In genomic region chr9:111743275-111743674, GRCh38 we compare ENCODE assay signal across 14 cellular contexts. TPM values are rescaled to one million over a fixed set of nuclear protein-coding genes. Genes with fewer than 3 reads are reported as not detected.
DNase-seq lines count a peak whose midpoint lies in the region; ATAC-seq and TF ChIP-seq lines count a peak whose summit lies in the region.
"Had no signal": no experiment of that assay in that cellular context is flagged by ENCODE, and none has a peak within 500 bp of the region (broad histone marks: within the 10 kb centered on the region; RNA-seq: fewer than 3 reads in every experiment).

No MANE protein-coding gene starts in this region.

- H3K36me3 Mint-ChIP-seq in activated CD4-positive, alpha-beta T cell treated with anti-CD3 and anti-CD28 coated beads, Interleukin-2, amount 10 ng/mL, durations not matched to agents 24 days and 14 days (ENCODE audit: low read depth) = no peaks in the 10 kb centered on the region
- H3K36me3 Mint-ChIP-seq: brain, immature natural killer cell had no signal

- H3K27ac ChIP-seq in fibroblast of lung (ENCODE audit: insufficient read depth, low read length) = no peak overlapping the region
- H3K27ac ChIP-seq: BLaER1 had no signal

- no peak overlapping the region for H3K27ac Mint-ChIP-seq in activated CD4-positive, alpha-beta T cell treated with anti-CD3 and anti-CD28 coated beads, Interleukin-2, amount 10 ng/mL, durations not matched to agents 24 days and 14 days
- H3K27ac Mint-ChIP-seq: immature natural killer cell had no signal

- TF ChIP-seq CTCF in fibroblast of lung (conservative IDR thresholded peaks at IDR 0.05 in 1 of 2, IDR thresholded peaks at IDR 0.05 in 1 of 2; ENCODE audit: low read depth in 1 of 2, low read length in 2 of 2) = no peak

- peaks cover 3% of the 10 kb centered on the region for H3K4me1 ChIP-seq in fibroblast of lung (ENCODE audit: control insufficient read depth, extremely low read depth, insufficient read depth, low read length)
- H3K4me1 ChIP-seq: BLaER1 had no signal

- H3K9me3 Mint-ChIP-seq in activated CD4-positive, alpha-beta T cell treated with anti-CD3 and anti-CD28 coated beads, Interleukin-2, amount 10 ng/mL, durations not matched to agents 24 days and 14 days = peaks cover 4% of the 10 kb centered on the region
- H3K9me3 Mint-ChIP-seq: immature natural killer cell had no signal

- no peak for ATAC-seq in HG03097 (IDR thresholded peaks at IDR 0.05; ENCODE audit: low FRiP score, unreplicated experiment)
- no peak for ATAC-seq in HG03439 (IDR thresholded peaks at IDR 0.05; ENCODE audit: unreplicated experiment)

- H3K9me3 ChIP-seq in fibroblast of lung (ENCODE audit: control insufficient read depth, insufficient read depth, low read depth, low read length) = no peaks in the 10 kb centered on the region
- H3K9me3 ChIP-seq: BLaER1 had no signal

- H3K27me3 Mint-ChIP-seq in activated CD4-positive, alpha-beta T cell treated with anti-CD3 and anti-CD28 coated beads, Interleukin-2, amount 10 ng/mL, durations not matched to agents 24 days and 14 days = no peaks in the 10 kb centered on the region
- H3K27me3 Mint-ChIP-seq: brain had no signal

- H4K20me1 ChIP-seq in fibroblast of lung (ENCODE audit: control insufficient read depth, extremely low read depth, insufficient read depth, low read length) = no peaks in the 10 kb centered on the region
- H4K20me1 ChIP-seq: BLaER1 had no signal

- peak overlapping the region; percentile 8 for H3K4me2 ChIP-seq in fibroblast of lung (ENCODE audit: extremely low read depth, insufficient read depth, low read length)
- H3K4me2 ChIP-seq: BLaER1 had no signal

- intact Hi-C loops in activated CD4-positive, alpha-beta T cell treated with anti-CD3 and anti-CD28 coated beads, Interleukin-2, amount 10 ng/mL, durations not matched to agents 24 days and 14 days (cut with micrococcal nuclease) = no loop called here

- H3K79me2 ChIP-seq in fibroblast of lung (ENCODE audit: control insufficient read depth, insufficient read depth, low read length) = no peaks in the 10 kb centered on the region

- in situ Hi-C loops in SK-MEL-5 (cut with HindIII; ENCODE audit: low pct_unique_long_range_greater_than_20kb, low sequenced_read_pairs) = no loop called here

- DNase-seq in activated CD4-positive, alpha-beta T cell treated with anti-CD3 and anti-CD28 coated beads, Interleukin-2, amount 50 U/mL, for 48 hours = peak; percentile 12 to 38
- DNase-seq in activated CD4-positive, alpha-beta T cell treated with anti-CD3 and anti-CD28 coated beads, Interleukin-2, amount 10 ng/mL, durations not matched to agents 24 days and 14 days = no peak
- DNase-seq in SK-MEL-5 (ENCODE audit: low read depth, low spot score) (peak; percentile 31), fibroblast of lung (ENCODE audit: low read depth in 2 of 2) (peak; percentile 80 to 81), globus pallidus (ENCODE audit: low spot score) (no peak)
- peak in 2 of 3 experiments; percentile 12 to 26 for DNase-seq in stimulated activated CD4-positive, alpha-beta T cell treated with anti-CD3 and anti-CD28 coated beads, TNF-alpha, amount 100 ng/mL, for 24 hours (ENCODE audit: low read depth in 3 of 3)
- DNase-seq: H7, immature natural killer cell, NCI-H2171 treated with DMSO at 0.1 percent for 48 hours had no signal

- H3K9ac ChIP-seq in fibroblast of lung (ENCODE audit: insufficient read depth, low read length) = no peak overlapping the region
- H3K9ac ChIP-seq: BLaER1 had no signal

- no peak overlapping the region for H3K4me3 ChIP-seq in fibroblast of lung (replicated peaks in 1 of 4; ENCODE audit: control extremely low read depth in 1 of 4, insufficient read depth in 1 of 4, low read depth in 3 of 4, low read length in 4 of 4)
- H3K4me3 ChIP-seq: BLaER1 had no signal

- H3K4me1 Mint-ChIP-seq in activated CD4-positive, alpha-beta T cell treated with anti-CD3 and anti-CD28 coated beads, Interleukin-2, amount 10 ng/mL, durations not matched to agents 24 days and 14 days = peaks cover 3% of the 10 kb centered on the region

- H3K36me3 ChIP-seq in fibroblast of lung (ENCODE audit: control insufficient read depth, insufficient read depth, low read length) = no peaks in the 10 kb centered on the region
- H3K36me3 ChIP-seq: BLaER1 had no signal

- H3K4me3 Mint-ChIP-seq in activated CD4-positive, alpha-beta T cell treated with anti-CD3 and anti-CD28 coated beads, Interleukin-2, amount 10 ng/mL, durations not matched to agents 24 days and 14 days = no peak overlapping the region
- H3K4me3 Mint-ChIP-seq: brain, immature natural killer cell had no signal

- H2AFZ ChIP-seq in fibroblast of lung (ENCODE audit: low read length) = no peak overlapping the region

- H3K27me3 ChIP-seq in fibroblast of lung (ENCODE audit: control insufficient read depth, insufficient read depth, low read length) = no peaks in the 10 kb centered on the region
- H3K27me3 ChIP-seq: BLaER1 had no signal

RNA-seq across cellular contexts. Expression of gene SHOC1, which starts 51.5 kb away (rescaled TPM):
- not detected in 2 replicates for total RNA-seq in activated CD4-positive, alpha-beta T cell treated with anti-CD3 and anti-CD28 coated beads, Interleukin-2, amount 10 ng/mL, durations not matched to agents 24 days and 14 days
- 0.16 and 0.37 TPM in 2 replicates for total RNA-seq in SK-MEL-5 (2014; rRNA removed; shearing (Covaris generic))
- 0.08 TPM in 1 of 2 replicates, not detected in the other for polyA plus RNA-seq in SK-MEL-5 (2015; cell fraction: cytosol; rRNA removed)
- 1.0 and 1.4 TPM in 2 replicates for polyA plus RNA-seq in SK-MEL-5 (2015; cell fraction: nucleus; rRNA removed)
- under 0.01 TPM in 2 replicates for total RNA-seq in fibroblast of lung
- 0.02 and 0.11 TPM in 2 replicates for polyA plus RNA-seq in fibroblast of lung
- 0.13 TPM in 1 of 2 replicates, not detected in the other for polyA plus RNA-seq in fibroblast of lung (2012)
- polyA minus RNA-seq in fibroblast of lung (ENCODE audit: low replicate concordance) = not detected in 2 replicates
- total RNA-seq: H7, posterior vena cava had no signal
- polyA plus RNA-seq: immature natural killer cell had no signal

Comparison
In these comparisons a context has a peak if more than half of its experiments do, and no peak if none do; other contexts are left out.
1. DNase-seq: peak in activated CD4-positive, alpha-beta T cell treated with anti-CD3 and anti-CD28 coated beads, Interleukin-2, amount 50 U/mL, for 48 hours (2 of 2), SK-MEL-5 (single experiment), fibroblast of lung (2 of 2) and stimulated activated CD4-positive, alpha-beta T cell treated with anti-CD3 and anti-CD28 coated beads, TNF-alpha, amount 100 ng/mL, for 24 hours (2 of 3); none in activated CD4-positive, alpha-beta T cell treated with anti-CD3 and anti-CD28 coated beads, Interleukin-2, amount 10 ng/mL, durations not matched to agents 24 days and 14 days (single experiment) and globus pallidus (single experiment).